9 cellular contexts compared by ENCODE assay signal in genomic region chr17:18191071-18191667, GRCh38. TPM values are rescaled to one million over a fixed set of nuclear protein-coding genes. Genes with fewer than 3 reads are reported as not detected.
DNase-seq lines count a peak whose midpoint lies in the region; ATAC-seq and TF ChIP-seq lines count a peak whose summit lies in the region.
"Had no signal": no experiment of that assay in that cellular context is flagged by ENCODE, and none has a peak within 500 bp of the region (broad histone marks: within the 10 kb centered on the region; RNA-seq: fewer than 3 reads in every experiment).

No MANE protein-coding gene starts in this region.

- ATAC-seq in natural killer cell (no peak), GM18870 (IDR thresholded peaks at IDR 0.05; ENCODE audit: unreplicated experiment) (no peak)
- no peak for ATAC-seq in natural killer cell treated with Interleukin-12 subunit alpha and Interleukin-12 subunit beta and Interleukin-15 and Interleukin-18, amount 100 ng/mL, for 72 hours

- no peak overlapping the region for H3K4me3 ChIP-seq in fibroblast of villous mesenchyme (ENCODE audit: low read depth, low read length)
- H3K4me3 ChIP-seq: tibial nerve had no signal

- no peak for TF ChIP-seq CTCF in natural killer cell (IDR thresholded peaks at IDR 0.05)
- TF ChIP-seq CTCF in fibroblast of villous mesenchyme (IDR thresholded peaks at IDR 0.05; ENCODE audit: insufficient read depth, low read depth, low read length), result no peak
- TF ChIP-seq CTCF in nephron progenitor cell (IDR thresholded peaks at IDR 0.05), result no peak

- H3K27ac Mint-ChIP-seq in natural killer cell (peak overlapping the region; percentile 35 to 48), nephron progenitor cell (peak overlapping the region; percentile 83)
- peak overlapping the region in 1 of 2 donors; percentile 77 for H3K27ac Mint-ChIP-seq in natural killer cell treated with Interleukin-12 subunit alpha and Interleukin-12 subunit beta and Interleukin-15 and Interleukin-18, amount 100 ng/mL, for 72 hours

- H3K36me3 Mint-ChIP-seq in natural killer cell, result no peaks in the 10 kb centered on the region
- H3K36me3 Mint-ChIP-seq in natural killer cell treated with Interleukin-12 subunit alpha and Interleukin-12 subunit beta and Interleukin-15 and Interleukin-18, amount 100 ng/mL, for 72 hours, result peaks cover 11% of the 10 kb centered on the region
- H3K36me3 Mint-ChIP-seq in nephron progenitor cell (ENCODE audit: low read depth), result peaks cover 73% of the 10 kb centered on the region

- H3K27me3 Mint-ChIP-seq in natural killer cell (ENCODE audit: low read depth in 2 of 2) (no peaks in the 10 kb centered on the region), nephron progenitor cell (ENCODE audit: low read depth, poor library complexity) (no peaks in the 10 kb centered on the region)
- no peaks in the 10 kb centered on the region for H3K27me3 Mint-ChIP-seq in natural killer cell treated with Interleukin-12 subunit alpha and Interleukin-12 subunit beta and Interleukin-15 and Interleukin-18, amount 100 ng/mL, for 72 hours

- H3K4me1 Mint-ChIP-seq in natural killer cell (peaks cover 72% of the 10 kb centered on the region in 2 donors), nephron progenitor cell (peaks cover 49% of the 10 kb centered on the region)
- peaks cover 52 to 55% of the 10 kb centered on the region in 2 donors for H3K4me1 Mint-ChIP-seq in natural killer cell treated with Interleukin-12 subunit alpha and Interleukin-12 subunit beta and Interleukin-15 and Interleukin-18, amount 100 ng/mL, for 72 hours (ENCODE audit: low read depth in 2 of 2)

- intact Hi-C loops in natural killer cell (cut with micrococcal nuclease), result no loop called here

- DNase-seq in natural killer cell, result no peak
- no peak for DNase-seq in natural killer cell treated with Interleukin-12 subunit alpha and Interleukin-12 subunit beta and Interleukin-15 and Interleukin-18, amount 100 ng/mL, for 72 hours (ENCODE audit: low spot score)
- peak; percentile 36 for DNase-seq in fibroblast of villous mesenchyme (ENCODE audit: low read depth)
- no peak for DNase-seq in nephron progenitor cell
- no peak for DNase-seq in NCI-H146 treated with DMSO at 0.1 percent for 48 hours (lab: John Stamatoyannopoulos, UW; ENCODE audit: unreplicated experiment)
- DNase-seq in GM19240 (ENCODE audit: insufficient read length, low spot score), result no peak
- DNase-seq in activated naive CD4-positive, alpha-beta T cell (lab: John Stamatoyannopoulos, UW), result no peak

- H3K9me3 Mint-ChIP-seq in natural killer cell, result no peaks in the 10 kb centered on the region
- H3K9me3 Mint-ChIP-seq in natural killer cell treated with Interleukin-12 subunit alpha and Interleukin-12 subunit beta and Interleukin-15 and Interleukin-18, amount 100 ng/mL, for 72 hours, result no peaks in the 10 kb centered on the region
- H3K9me3 Mint-ChIP-seq in nephron progenitor cell, result no peaks in the 10 kb centered on the region

- H3K4me3 Mint-ChIP-seq in natural killer cell (peak overlapping the region; percentile 31), nephron progenitor cell (no peak overlapping the region)
- no peak overlapping the region for H3K4me3 Mint-ChIP-seq in natural killer cell treated with Interleukin-12 subunit alpha and Interleukin-12 subunit beta and Interleukin-15 and Interleukin-18, amount 100 ng/mL, for 72 hours

RNA-seq across cellular contexts. Expression of gene ALKBH5, which starts 7.5 kb away (rescaled TPM):
- total RNA-seq in natural killer cell (100 to 1,000 TPM in 1 of 3 donors, 10 to 100 TPM in 2; 95.6 to 114 (median 96.7) TPM), fibroblast of villous mesenchyme (113 and 144 TPM in 2 replicates)
- total RNA-seq in natural killer cell treated with Interleukin-12 subunit alpha and Interleukin-12 subunit beta and Interleukin-15 and Interleukin-18, amount 100 ng/mL, for 72 hours, result 100 to 1,000 TPM; 121 to 123 TPM

RNA-seq across cellular contexts. Expression of gene LLGL1, which starts 34.3 kb away (rescaled TPM):
- total RNA-seq in natural killer cell (10 to 100 TPM; 19.7 to 26.2 (median 25.8) TPM), fibroblast of villous mesenchyme (44.0 and 49.3 TPM in 2 replicates)
- total RNA-seq in natural killer cell treated with Interleukin-12 subunit alpha and Interleukin-12 subunit beta and Interleukin-15 and Interleukin-18, amount 100 ng/mL, for 72 hours, result 10 to 100 TPM; 16.6 to 23.0 TPM
